1 cellular context compared by ENCODE assay signal in the genomic region with DNA sequence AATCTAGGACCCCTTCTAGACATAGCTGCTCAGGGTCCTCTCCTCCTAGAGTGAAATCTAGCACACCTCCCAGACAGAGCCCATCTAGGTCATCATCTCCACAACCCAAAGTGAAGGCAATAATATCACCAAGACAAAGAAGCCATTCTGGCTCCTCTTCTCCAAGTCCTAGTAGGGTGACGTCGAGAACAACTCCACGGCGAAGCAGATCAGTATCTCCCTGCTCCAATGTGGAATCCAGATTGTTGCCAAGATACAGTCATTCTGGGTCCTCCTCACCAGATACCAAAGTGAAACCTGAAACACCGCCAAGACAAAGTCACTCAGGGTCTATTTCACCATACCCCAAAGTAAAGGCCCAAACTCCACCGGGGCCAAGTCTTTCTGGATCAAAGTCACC.
TF ChIP-seq lines count a peak whose summit lies in the region.

No MANE protein-coding gene starts in this region.

TF ChIP-seq in HepG2, 621 proteins besides CTCF, POLR2A, EP300 and RAD21:
- TF ChIP-seq GZF1 (CRISPR knock-in tag; IDR thresholded peaks at IDR 0.05) = no peak
- TF ChIP-seq POLR2G (IDR thresholded peaks at IDR 0.05; ENCODE audit: low read depth, low read length) = 0 out of 2 replicates have a peak, but pooled peaks have one; percentile 52
- TF ChIP-seq ZNF121 (CRISPR knock-in tag; IDR thresholded peaks at IDR 0.05) = no peak
TF ChIP-seq in HepG2: peak in this region for 1.
